Comparison of ENCODE assay signal across 10 cellular contexts in genomic region chr9:129270205-129270604, GRCh38.
DNase-seq lines count a peak whose midpoint lies in the region; ATAC-seq and TF ChIP-seq lines count a peak whose summit lies in the region.
"Had no signal": no experiment of that assay in that cellular context is flagged by ENCODE, and none has a peak within 500 bp of the region (broad histone marks: within the 10 kb centered on the region; RNA-seq: fewer than 3 reads in every experiment).

No MANE protein-coding gene starts in this region.

- DNase-seq in T-helper 1 cell (peak in 3 of 5 donors; percentile 9 to 86 (median 25)), posterior vena cava (ENCODE audit: low spot score) (peak; percentile 62), OCI-M1 (lab: John Stamatoyannopoulos, UW) (no peak), AG20443 (ENCODE audit: low spot score) (no peak), anterior cingulate cortex (lab: John Stamatoyannopoulos, UW) (no peak), WERI-Rb-1 (no peak)

- ATAC-seq in GM18520 (IDR thresholded peaks at IDR 0.05; ENCODE audit: unreplicated experiment) (peak; percentile 47), HG02642 (IDR thresholded peaks at IDR 0.05; ENCODE audit: poor library complexity, unreplicated experiment) (peak; percentile 70)

- H3K4me3 ChIP-seq in WERI-Rb-1 (ENCODE audit: low read depth, low read length), result no peak overlapping the region
- H3K4me3 ChIP-seq: SJSA1, upper lobe of right lung had no signal

- no peaks in the 10 kb centered on the region for H3K27me3 ChIP-seq in WERI-Rb-1 (ENCODE audit: insufficient read depth, low read depth, severe bottlenecking)
- H3K27me3 ChIP-seq: SJSA1, upper lobe of right lung had no signal

- TF ChIP-seq CTCF in WERI-Rb-1 (IDR thresholded peaks at IDR 0.05; ENCODE audit: low read depth, low read length), result no peak

- no peaks in the 10 kb centered on the region for H3K36me3 ChIP-seq in WERI-Rb-1
- H3K36me3 ChIP-seq: SJSA1, upper lobe of right lung had no signal

- intact Hi-C loops in posterior vena cava (cut with DNase I), result no loop called here

- no peaks in the 10 kb centered on the region for H3K9me3 ChIP-seq in WERI-Rb-1 (ENCODE audit: severe bottlenecking)
- H3K9me3 ChIP-seq: SJSA1, upper lobe of right lung had no signal

- H3K27ac ChIP-seq in WERI-Rb-1, result no peak overlapping the region
- H3K27ac ChIP-seq: SJSA1, upper lobe of right lung had no signal

Comparison
In these comparisons a context has a peak if more than half of its experiments do, and no peak if none do; other contexts are left out.
1. DNase-seq: peak in T-helper 1 cell (3 of 5) and posterior vena cava (single experiment); none in OCI-M1 (single experiment), AG20443 (single experiment), anterior cingulate cortex (0 of 58) and WERI-Rb-1 (single experiment).